14 cellular contexts compared by ENCODE assay signal in the genomic region with DNA sequence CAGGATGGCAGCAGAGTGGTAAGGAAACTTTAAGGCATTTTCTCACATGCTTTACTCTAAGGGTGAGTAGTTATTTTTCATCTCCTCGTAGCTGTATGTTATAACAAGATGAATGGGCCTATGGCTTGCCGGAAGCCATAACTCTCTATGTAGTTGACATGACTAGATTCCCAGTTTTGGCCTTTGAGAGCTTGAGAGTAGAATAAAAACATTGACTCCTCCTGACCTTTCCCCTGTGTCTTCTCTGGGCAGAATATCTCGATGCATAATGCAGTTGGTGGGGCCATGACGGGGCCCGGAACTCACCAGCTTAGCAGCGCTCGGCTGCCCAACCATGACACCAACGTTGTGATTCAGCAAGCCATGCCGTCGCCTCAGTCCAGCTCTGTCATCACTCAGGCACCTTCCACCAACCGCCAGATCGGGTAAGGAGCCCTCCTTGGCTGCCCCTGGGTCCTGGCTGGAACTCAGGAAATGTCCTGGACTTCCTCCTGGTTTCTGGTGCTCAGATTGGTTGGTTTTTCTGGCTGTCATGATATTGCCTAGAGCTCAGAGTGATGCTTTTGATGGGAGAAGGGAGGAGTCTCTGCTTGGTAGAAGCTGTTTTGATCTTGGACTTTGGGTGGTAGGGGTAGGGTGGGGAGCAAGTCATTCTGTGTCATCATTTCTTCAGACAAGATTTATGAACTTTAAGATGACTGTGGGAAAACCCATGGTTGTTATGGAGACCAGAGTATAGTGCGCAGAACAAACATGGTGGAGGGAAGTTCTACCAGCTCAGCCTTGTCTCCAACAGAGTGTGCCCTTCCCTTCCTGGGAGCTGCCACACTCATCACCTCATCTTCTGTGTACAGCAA.
A peak's percentile ranks its signal among the peaks of the same experiment; 100 is the strongest.
DNase-seq lines count a peak whose midpoint lies in the region; ATAC-seq and TF ChIP-seq lines count a peak whose summit lies in the region.
"Had no signal": no experiment of that assay in that cellular context is flagged by ENCODE, and none has a peak within 500 bp of the region (broad histone marks: within the 10 kb centered on the region; RNA-seq: fewer than 3 reads in every experiment).

No MANE protein-coding gene starts in this region.

- H3K4me3 ChIP-seq in OCI-LY7 (ENCODE audit: low read depth, low read length, poor library complexity, severe bottlenecking) (peak overlapping the region; percentile 69), HAP-1 (no peak overlapping the region)
- H3K4me3 ChIP-seq in CD8-positive, alpha-beta memory T cell (ENCODE audit: low read length): no peak overlapping the region

- peaks cover 42% of the 10 kb centered on the region for H3K79me2 ChIP-seq in OCI-LY7 (ENCODE audit: insufficient read depth, low read depth, low read length)

- DNase-seq in OCI-LY7 (ENCODE audit: low spot score) (peak; percentile 89), GM10266 (ENCODE audit: extremely low spot score) (no peak), midbrain (lab: John Stamatoyannopoulos, UW) (no peak), HAP-1 (ENCODE audit: low spot score in 2 of 2) (no peak)
- DNase-seq in CD8-positive, alpha-beta memory T cell: no peak
- DNase-seq: islet precursor cell; NCI-H69; retina; stimulated activated CD8-positive, alpha-beta memory T cell treated with anti-CD3 and anti-CD28 coated beads, Interleukin-4, amount 100 ng/mL, for 48 hours; WERI-Rb-1 had no signal

- H3K9me2 ChIP-seq in OCI-LY7 (ENCODE audit: insufficient read depth, low read length): no peaks in the 10 kb centered on the region

- BruUV-seq in OCI-LY7 (replicated peaks; lab: Mats Ljungman, UMichigan): no TSS peak

- peak overlapping the region; percentile 69 for H3K27ac ChIP-seq in OCI-LY7 (ENCODE audit: low read depth, low read length, poor library complexity, severe bottlenecking)
- no peak overlapping the region for H3K27ac ChIP-seq in CD8-positive, alpha-beta memory T cell (ENCODE audit: low read depth, low read length)
- H3K27ac ChIP-seq: WERI-Rb-1 had no signal

- in situ Hi-C loops in HAP-1 (cut with MboI; ENCODE audit: low sequenced_read_pairs): no loop called here

- H3K4me1 ChIP-seq in OCI-LY7 (ENCODE audit: insufficient read depth, low read length, poor library complexity, severe bottlenecking) (peaks cover 84% of the 10 kb centered on the region), HAP-1 (no peaks in the 10 kb centered on the region)
- no peaks in the 10 kb centered on the region for H3K4me1 ChIP-seq in CD8-positive, alpha-beta memory T cell (ENCODE audit: insufficient read depth, low read length)

- peak overlapping the region; percentile 85 for H2AFZ ChIP-seq in OCI-LY7 (ENCODE audit: low read length)

- H3K36me3 ChIP-seq in OCI-LY7 (ENCODE audit: insufficient read depth, low read length) (no peaks in the 10 kb centered on the region), HAP-1 (replicated peaks) (no peaks in the 10 kb centered on the region)
- no peaks in the 10 kb centered on the region for H3K36me3 ChIP-seq in CD8-positive, alpha-beta memory T cell (ENCODE audit: insufficient read depth, low read length)
- H3K36me3 ChIP-seq: WERI-Rb-1 had no signal

- peak overlapping the region; percentile 28 for H3K27ac Mint-ChIP-seq in stimulated activated memory B cell treated with anti-CD40 and anti-IgM and Interleukin-4, amounts not matched to agents 10 μg/mL and 1 μg/mL and 100 μg/mL, for 72 hours
- no peak overlapping the region for H3K27ac Mint-ChIP-seq in CD8-positive, alpha-beta memory T cell
- H3K27ac Mint-ChIP-seq: activated naive CD8-positive, alpha-beta T cell had no signal

- H3K9me3 ChIP-seq in OCI-LY7 (ENCODE audit: low read length) (no peaks in the 10 kb centered on the region), HAP-1 (0 out of 2 replicates have a peak, but pooled peaks cover 3% of the 10 kb centered on the region)
- H3K9me3 ChIP-seq in CD8-positive, alpha-beta memory T cell (ENCODE audit: low read length): no peaks in the 10 kb centered on the region

- intact Hi-C loops in OCI-LY7 (cut with micrococcal nuclease; ENCODE audit: unreplicated experiment): loop anchor here (5.0 kb wide), 3 partner anchors 247 to 413 kb away; no protein-coding TSS in a partner anchor

- peaks cover 18% of the 10 kb centered on the region for H3K27me3 Mint-ChIP-seq in stimulated activated memory B cell treated with anti-CD40 and anti-IgM and Interleukin-4, amounts not matched to agents 10 μg/mL and 1 μg/mL and 100 μg/mL, for 72 hours
- H3K27me3 Mint-ChIP-seq in CD8-positive, alpha-beta memory T cell: peaks cover 0 to 10% of the 10 kb centered on the region in 2 donors

- no peaks in the 10 kb centered on the region for H3K27me3 ChIP-seq in CD8-positive, alpha-beta memory T cell (ENCODE audit: insufficient read depth, low read length, poor library complexity, severe bottlenecking)
- H3K27me3 ChIP-seq in HAP-1 (ENCODE audit: low read depth): peaks cover 48% of the 10 kb centered on the region

- peak; percentile 69 for ATAC-seq in GM19351 (IDR thresholded peaks at IDR 0.05; ENCODE audit: unreplicated experiment)
- peak; percentile 76 for ATAC-seq in HG02852 (IDR thresholded peaks at IDR 0.05; ENCODE audit: unreplicated experiment)
- ATAC-seq in stimulated activated memory B cell treated with anti-CD40 and anti-IgM and Interleukin-4, amounts not matched to agents 10 μg/mL and 1 μg/mL and 100 μg/mL, for 72 hours: peak; percentile 89

- H3K4me3 Mint-ChIP-seq in stimulated activated memory B cell treated with anti-CD40 and anti-IgM and Interleukin-4, amounts not matched to agents 10 μg/mL and 1 μg/mL and 100 μg/mL, for 72 hours: no peak overlapping the region
- H3K4me3 Mint-ChIP-seq in CD8-positive, alpha-beta memory T cell: no peak overlapping the region
- H3K4me3 Mint-ChIP-seq: activated naive CD8-positive, alpha-beta T cell had no signal

- POLR2A ChIA-PET in OCI-LY7 (lab: Charles Lee): interaction anchor here (0.6 to 2.6 kb wide), 13 partner anchors 8 to 415 kb away, joined by 3 to 18 read pairs (median 4); no protein-coding TSS in a partner anchor
- POLR2A ChIA-PET in CD8-positive, alpha-beta memory T cell (lab: Charles Lee): no interaction called here

- peak overlapping the region; percentile 82 for H3K4me2 ChIP-seq in OCI-LY7 (ENCODE audit: low read length)

- no peaks in the 10 kb centered on the region for H3K9me3 Mint-ChIP-seq in stimulated activated memory B cell treated with anti-CD40 and anti-IgM and Interleukin-4, amounts not matched to agents 10 μg/mL and 1 μg/mL and 100 μg/mL, for 72 hours
- H3K9me3 Mint-ChIP-seq in CD8-positive, alpha-beta memory T cell: peaks cover 0 to 2% (median 0%) of the 10 kb centered on the region in 5 donors

- CTCF ChIA-PET in OCI-LY7 (lab: Charles Lee; ENCODE audit: unreplicated experiment): interaction anchor here (1.0 kb wide), 1 partner anchor 182 kb away, joined by 3 read pairs; no protein-coding TSS in a partner anchor
- CTCF ChIA-PET in CD8-positive, alpha-beta memory T cell (lab: Charles Lee): no interaction called here

- H3K36me3 Mint-ChIP-seq in stimulated activated memory B cell treated with anti-CD40 and anti-IgM and Interleukin-4, amounts not matched to agents 10 μg/mL and 1 μg/mL and 100 μg/mL, for 72 hours: no peaks in the 10 kb centered on the region
- H3K36me3 Mint-ChIP-seq in CD8-positive, alpha-beta memory T cell: no peaks in the 10 kb centered on the region
- H3K36me3 Mint-ChIP-seq: activated naive CD8-positive, alpha-beta T cell had no signal

- H3K4me1 Mint-ChIP-seq in stimulated activated memory B cell treated with anti-CD40 and anti-IgM and Interleukin-4, amounts not matched to agents 10 μg/mL and 1 μg/mL and 100 μg/mL, for 72 hours: peaks cover 27% of the 10 kb centered on the region
- H3K4me1 Mint-ChIP-seq in CD8-positive, alpha-beta memory T cell: no peaks in the 10 kb centered on the region

- no peaks in the 10 kb centered on the region for H4K20me1 ChIP-seq in OCI-LY7 (ENCODE audit: insufficient read depth, low read length)

- TF ChIP-seq CTCF in OCI-LY7 (conservative IDR thresholded peaks at IDR 0.05; ENCODE audit: low read length): no peak
- no peak for TF ChIP-seq CTCF in GM10266 (IDR thresholded peaks at IDR 0.05; ENCODE audit: control insufficient read depth, insufficient read depth, low read depth, missing control alignments)
